ENCODE assay signal across 21 cellular contexts in genomic region chr7:99368750-99369389, GRCh38. TPM values are rescaled to one million over a fixed set of nuclear protein-coding genes. Genes with fewer than 3 reads are reported as not detected.
DNase-seq lines count a peak whose midpoint lies in the region; ATAC-seq, FAIRE-seq and TF ChIP-seq lines count a peak whose summit lies in the region.
"Had no signal": no experiment of that assay in that cellular context is flagged by ENCODE, and none has a peak within 500 bp of the region (broad histone marks: within the 10 kb centered on the region; RNA-seq: fewer than 3 reads in every experiment).

No MANE protein-coding gene starts in this region.

- H3K27ac ChIP-seq in A673 (ENCODE audit: low read depth, low read length, poor library complexity, severe bottlenecking) (no peak overlapping the region), thyroid gland (peak overlapping the region in 1 of 3 donors; percentile 23)
- H3K27ac ChIP-seq: C4-2B, HL-60, psoas muscle, SJCRH30 had no signal

- peaks cover 20% of the 10 kb centered on the region for H3K36me3 ChIP-seq in A673 (ENCODE audit: insufficient read depth, low read length, poor library complexity, severe bottlenecking)
- peaks cover 6 to 31% of the 10 kb centered on the region in 2 donors for H3K36me3 ChIP-seq in thyroid gland

- no peak for TF ChIP-seq CTCF in A673 (conservative IDR thresholded peaks at IDR 0.05; ENCODE audit: low read depth, low read length)
- TF ChIP-seq CTCF in thyroid gland (IDR thresholded peaks at IDR 0.05): no peak

- TF ChIP-seq POLR2A in GM12892 (IDR thresholded peaks at IDR 0.05; ENCODE audit: low read depth, low read length) (no peak), thyroid gland (IDR thresholded peaks at IDR 0.05) (no peak)

- CTCF ChIA-PET in A673 (lab: Charles Lee): no interaction called here

- no peak overlapping the region for H3K4me3 ChIP-seq in A673 (ENCODE audit: low read depth, low read length, poor library complexity, severe bottlenecking)
- no peak overlapping the region for H3K4me3 ChIP-seq in thyroid gland (replicated peaks in 1 of 3)
- H3K4me3 ChIP-seq: psoas muscle, SJCRH30, smooth muscle cell had no signal

- FAIRE-seq in GM12892 (lab: Jason Lieb, UNC): no peak
- FAIRE-seq: GM12891 had no signal

- H3K36me3 Mint-ChIP-seq in dendritic cell treated with granulocyte-macrophage colony-stimulating factor and Interleukin-4, amounts not matched to agents 40 ng/mL and 50 ng/mL, for 4 days (ENCODE audit: low read depth): peaks cover 53% of the 10 kb centered on the region
- H3K36me3 Mint-ChIP-seq in naive B cell: no peaks in the 10 kb centered on the region

- POLR2A ChIA-PET in A673 (lab: Charles Lee; ENCODE audit: low non-redundant PET): no interaction called here

- no peaks in the 10 kb centered on the region for H3K9me3 Mint-ChIP-seq in dendritic cell treated with granulocyte-macrophage colony-stimulating factor and Interleukin-4, amounts not matched to agents 40 ng/mL and 50 ng/mL, for 4 days
- no peaks in the 10 kb centered on the region for H3K9me3 Mint-ChIP-seq in naive B cell
- H3K9me3 Mint-ChIP-seq: activated B cell treated with CpG ODN at 0.5 μM for 24 hours; effector memory CD8-positive, alpha-beta T cell; nephron had no signal

- no peak; the same call in 1 of the 2 replicates for TF ChIP-seq EP300 in Ishikawa (IDR thresholded peaks at IDR 0.05; ENCODE audit: borderline replicate concordance)

- H3K27me3 ChIP-seq in A673 (replicated peaks; ENCODE audit: insufficient read depth, low read depth, low read length, poor library complexity) (no peaks in the 10 kb centered on the region), thyroid gland (no peaks in the 10 kb centered on the region)
- H3K27me3 ChIP-seq: SJCRH30 had no signal

- no TSS peak for BruUV-seq in A673 (replicated peaks; lab: Mats Ljungman, UMichigan)

- no peak for ATAC-seq in naive B cell (ENCODE audit: low read depth in 2 of 2)
- ATAC-seq in GM18909 (IDR thresholded peaks at IDR 0.05; ENCODE audit: poor library complexity, unreplicated experiment): no peak
- ATAC-seq: effector memory CD8-positive, alpha-beta T cell; psoas muscle had no signal

- intact Hi-C loops in A673 (cut with micrococcal nuclease; ENCODE audit: unreplicated experiment): no loop called here
- intact Hi-C loops in dendritic cell treated with granulocyte-macrophage colony-stimulating factor and Interleukin-4, amounts not matched to agents 40 ng/mL and 50 ng/mL, for 4 days (cut with micrococcal nuclease): no loop called here
- intact Hi-C loops in thyroid gland (cut with DNase I): no loop called here

- TF ChIP-seq RAD21 in Ishikawa (IDR thresholded peaks at IDR 0.05; ENCODE audit: low read depth): no peak

- no peaks in the 10 kb centered on the region for H3K9me3 ChIP-seq in A673 (ENCODE audit: low read depth, low read length, poor library complexity, severe bottlenecking)
- H3K9me3 ChIP-seq in thyroid gland: no peaks in the 10 kb centered on the region
- H3K9me3 ChIP-seq: psoas muscle, SJCRH30 had no signal

- WGBS in thyroid gland, 2 donors: 88 to 89% methylated on average over 8 to 13 of the region's 13 CpGs

- peak overlapping the region; percentile 84 for H3K27ac Mint-ChIP-seq in dendritic cell treated with granulocyte-macrophage colony-stimulating factor and Interleukin-4, amounts not matched to agents 40 ng/mL and 50 ng/mL, for 4 days
- peak overlapping the region in 4 of 6 donors; percentile 38 to 76 (median 50) for H3K27ac Mint-ChIP-seq in naive B cell
- H3K27ac Mint-ChIP-seq: activated B cell treated with CpG ODN at 0.5 μM for 24 hours had no signal

- DNase-seq in A673 (ENCODE audit: low spot score): peak; percentile 26
- DNase-seq in naive B cell: no peak
- no peak for DNase-seq in NCI-H774 (lab: John Stamatoyannopoulos, UW)
- DNase-seq in GM12892 (ENCODE audit: insufficient read length): no peak
- no peak for DNase-seq in thyroid gland
- DNase-seq: activated B cell treated with CpG ODN at 0.5 μM for 24 hours; effector memory CD8-positive, alpha-beta T cell; NCI-H146; NCI-H2227 treated with DMSO at 0.1 percent for 48 hours; psoas muscle; SJCRH30; stimulated activated CD4-positive, alpha-beta T cell treated with anti-CD3 and anti-CD28 coated beads, Interleukin-4, amount 100 ng/mL, for 24 hours; substantia nigra had no signal

- H3K4me1 ChIP-seq in A673 (ENCODE audit: insufficient read depth, low read length, poor library complexity, severe bottlenecking) (peaks cover 3% of the 10 kb centered on the region), thyroid gland (peaks cover 17 to 18% of the 10 kb centered on the region in 2 donors)
- H3K4me1 ChIP-seq: SJCRH30 had no signal

- no peaks in the 10 kb centered on the region for H3K27me3 Mint-ChIP-seq in dendritic cell treated with granulocyte-macrophage colony-stimulating factor and Interleukin-4, amounts not matched to agents 40 ng/mL and 50 ng/mL, for 4 days
- no peaks in the 10 kb centered on the region for H3K27me3 Mint-ChIP-seq in naive B cell
- H3K27me3 Mint-ChIP-seq: activated B cell treated with CpG ODN at 0.5 μM for 24 hours; effector memory CD8-positive, alpha-beta T cell had no signal

- H3K4me1 Mint-ChIP-seq in dendritic cell treated with granulocyte-macrophage colony-stimulating factor and Interleukin-4, amounts not matched to agents 40 ng/mL and 50 ng/mL, for 4 days (ENCODE audit: low read depth): peaks cover 60% of the 10 kb centered on the region
- H3K4me1 Mint-ChIP-seq in naive B cell: peaks cover 4 to 17% (median 10%) of the 10 kb centered on the region in 3 donors

- no peak overlapping the region for H3K4me3 Mint-ChIP-seq in dendritic cell treated with granulocyte-macrophage colony-stimulating factor and Interleukin-4, amounts not matched to agents 40 ng/mL and 50 ng/mL, for 4 days
- peak overlapping the region in 1 of 8 donors; percentile 18 for H3K4me3 Mint-ChIP-seq in naive B cell
- H3K4me3 Mint-ChIP-seq: activated B cell treated with CpG ODN at 0.5 μM for 24 hours; effector memory CD8-positive, alpha-beta T cell; nephron had no signal

TF ChIP-seq in Ishikawa, 13 proteins besides CTCF, POLR2A, EP300 and RAD21 (continues in another document):
- no peak for TF ChIP-seq USF1 (IDR thresholded peaks at IDR 0.05)
- TF ChIP-seq MAX (IDR thresholded peaks at IDR 0.05): no peak; the same call in 1 of the 2 replicates
- no peak for TF ChIP-seq CEBPB (IDR thresholded peaks at IDR 0.05)
- no peak for TF ChIP-seq YY1 (IDR thresholded peaks at IDR 0.05; ENCODE audit: low read depth)
- no peak for TF ChIP-seq TAF1 (IDR thresholded peaks at IDR 0.05; ENCODE audit: low read depth)
- TF ChIP-seq FOXM1 (IDR thresholded peaks at IDR 0.05; ENCODE audit: borderline replicate concordance, low read depth): no peak
- TF ChIP-seq CREB1 (IDR thresholded peaks at IDR 0.05; ENCODE audit: low read depth): no peak
- TF ChIP-seq REST (IDR thresholded peaks at IDR 0.05; ENCODE audit: low read depth): no peak
- peak; percentile 80 for TF ChIP-seq EGR1 (IDR thresholded peaks at IDR 0.05)
- peak; percentile 44 for TF ChIP-seq TEAD4 (IDR thresholded peaks at IDR 0.05)
- TF ChIP-seq ZBTB7A (IDR thresholded peaks at IDR 0.05; ENCODE audit: low read depth): no peak

RNA-seq across cellular contexts. Expression of gene ARPC1B, which starts 5.7 kb away (rescaled TPM):
- 29.9 and 39.8 TPM in 2 replicates for total RNA-seq in A673 (2021)
- 100 to 1,000 TPM; 434 to 595 (median 483) TPM for polyA plus RNA-seq in naive B cell (ENCODE audit: low read depth in 6 of 6)
- polyA plus RNA-seq in GM12892 (2012; ENCODE audit: missing spikeins): 230 TPM
- 100 to 1,000 TPM; 214 to 273 (median 228) TPM for total RNA-seq in thyroid gland

RNA-seq across cellular contexts. Expression of gene PDAP1, which starts 39.5 kb away (rescaled TPM):
- total RNA-seq in A673 (2021) (157 and 164 TPM in 2 replicates), thyroid gland (100 to 1,000 TPM in 2 of 4 donors, 10 to 100 TPM in 2; 73.9 to 112 (median 93.2) TPM)
- 10 to 100 TPM; 23.3 to 28.5 (median 25.7) TPM for polyA plus RNA-seq in naive B cell (ENCODE audit: low read depth in 6 of 6)
- polyA plus RNA-seq in GM12892 (2012; ENCODE audit: missing spikeins): 108 TPM

RNA-seq across cellular contexts. Expression of gene BUD31, which starts 39.9 kb away (rescaled TPM):
- total RNA-seq in A673 (2021) (180 and 194 TPM in 2 replicates), thyroid gland (10 to 100 TPM; 41.9 to 89.1 (median 65.4) TPM)
- 100 to 1,000 TPM; 129 to 201 (median 182) TPM for polyA plus RNA-seq in naive B cell (ENCODE audit: low read depth in 6 of 6)
- polyA plus RNA-seq in GM12892 (2012; ENCODE audit: missing spikeins): 130 TPM

RNA-seq across cellular contexts. Expression of gene ARPC1A, which starts 43.2 kb away (rescaled TPM):
- total RNA-seq in A673 (2021) (155 and 167 TPM in 2 replicates), thyroid gland (100 to 1,000 TPM; 120 to 183 (median 147) TPM)
- polyA plus RNA-seq in naive B cell (ENCODE audit: low read depth in 6 of 6): 100 to 1,000 TPM in 2 of 6 donors, 10 to 100 TPM in 4; 49.5 to 109 (median 91.8) TPM
- polyA plus RNA-seq in GM12892 (2012; ENCODE audit: missing spikeins): 57.4 TPM
